In the genomic region with DNA sequence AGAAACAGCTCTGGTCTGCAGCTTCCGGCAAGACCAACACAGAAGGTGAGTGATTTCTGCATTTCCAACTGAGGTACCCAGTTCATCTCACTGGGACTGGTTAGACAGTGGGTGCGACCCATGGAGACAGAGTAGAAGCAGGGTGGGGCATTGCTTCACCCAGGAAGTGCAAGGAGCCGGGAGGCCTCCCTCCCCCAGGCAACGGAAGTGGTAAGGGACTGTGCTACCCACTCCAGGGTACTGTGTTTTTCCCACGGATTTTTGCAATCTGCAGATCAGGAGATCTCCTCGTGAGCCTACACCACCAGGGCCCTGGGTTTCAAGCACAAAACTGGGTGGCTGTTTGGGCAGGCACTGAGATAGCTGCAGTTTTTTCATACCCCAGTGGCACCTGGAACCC, we compare ENCODE assay signal across 6 cellular contexts.
DNase-seq lines count a peak whose midpoint lies in the region; ATAC-seq and TF ChIP-seq lines count a peak whose summit lies in the region.
"Not testable (repeated sequence)": the region's sequence is repeated elsewhere in the genome, so short reads cannot be mapped to it uniquely, and the experiment has no call there.

No MANE protein-coding gene starts in this region.

- H2AFZ ChIP-seq in DND-41 (ENCODE audit: low read depth, low read length); neuronal stem cell (ENCODE audit: low read length): not testable (repeated sequence)
- peak overlapping the region; percentile 63 for H2AFZ ChIP-seq in neural progenitor cell (replicated peaks)

- not testable (repeated sequence) for H3K18ac ChIP-seq in neuronal stem cell (ENCODE audit: low read length)

- not testable (repeated sequence) for H3K27me3 Mint-ChIP-seq in chondrocyte (ENCODE audit: low read depth); neural progenitor cell (ENCODE audit: insufficient read depth, low read depth)

- H3K4me1 Mint-ChIP-seq in chondrocyte (ENCODE audit: low read depth); neural progenitor cell: not testable (repeated sequence)

- H2BK120ac ChIP-seq in neuronal stem cell (ENCODE audit: low read depth, low read length), result not testable (repeated sequence)

- not testable (repeated sequence) for H2BK15ac ChIP-seq in neuronal stem cell (ENCODE audit: low read length)

- not testable (repeated sequence) for H2AK5ac ChIP-seq in neuronal stem cell (ENCODE audit: low read depth, low read length)

- H3K79me1 ChIP-seq in neuronal stem cell (ENCODE audit: low read depth, low read length), result not testable (repeated sequence)

- not testable (repeated sequence) for TF ChIP-seq POLR2A in NB4 (IDR thresholded peaks at IDR 0.05; ENCODE audit: extremely low read depth, insufficient read length)

- not testable (repeated sequence) for H4K20me1 ChIP-seq in DND-41 (ENCODE audit: insufficient read depth, low read length); neural progenitor cell (ENCODE audit: low read depth)

- not testable (repeated sequence) for H3K23ac ChIP-seq in neuronal stem cell (ENCODE audit: low read depth, low read length, poor library complexity)

- not testable (repeated sequence) for H3K27ac ChIP-seq in DND-41 (ENCODE audit: low read length); neural progenitor cell; neuronal stem cell (replicated peaks; ENCODE audit: low read length)

- H2BK12ac ChIP-seq in neuronal stem cell (ENCODE audit: low read length), result not testable (repeated sequence)

- WGBS in neuronal stem cell (ENCODE audit: extremely low coverage in 2 of 2, insufficient read length in 2 of 2, insufficient replicate concordance in 1 of 2), 2 donors, result no CpG with 5 or more reads among the region's 6 CpGs

- not testable (repeated sequence) for H3K27me3 ChIP-seq in DND-41 (ENCODE audit: insufficient read depth, low read length, poor library complexity); neural progenitor cell; neuronal stem cell (ENCODE audit: control insufficient read depth in 3 of 3, insufficient read depth in 3 of 3, low read depth in 1 of 3, low read length in 3 of 3)

- H3K36me3 ChIP-seq in DND-41 (ENCODE audit: insufficient read depth, low read length); neural progenitor cell; neuronal stem cell (replicated peaks in 1 of 2; ENCODE audit: control insufficient read depth in 2 of 2, insufficient read depth in 2 of 2, low read length in 2 of 2): not testable (repeated sequence)

- H3F3A ChIP-seq in neural progenitor cell (ENCODE audit: low read depth), result not testable (repeated sequence)

- DNase-seq in DND-41 (peak; percentile 7), NB4 (ENCODE audit: low read depth) (peak; percentile 37), UCSD-AML1 (lab: John Stamatoyannopoulos, UW; ENCODE audit: unreplicated experiment) (peak; percentile 1), chondrocyte (ENCODE audit: low spot score) (peak; percentile 19)
- not testable (repeated sequence) for DNase-seq in neural progenitor cell (ENCODE audit: low spot score); neuronal stem cell (ENCODE audit: low spot score)

- H3K27ac Mint-ChIP-seq in chondrocyte (ENCODE audit: unreplicated experiment); neural progenitor cell: not testable (repeated sequence)

- not testable (repeated sequence) for H3K9me3 Mint-ChIP-seq in chondrocyte (ENCODE audit: low read depth); neural progenitor cell

- not testable (repeated sequence) for H4K8ac ChIP-seq in neuronal stem cell (ENCODE audit: low read depth, low read length)

- H3K79me2 ChIP-seq in DND-41 (ENCODE audit: insufficient read depth, low read length); neural progenitor cell (ENCODE audit: low read depth): not testable (repeated sequence)

- peak overlapping the region; percentile 82 for H2BK5ac ChIP-seq in neuronal stem cell (ENCODE audit: low read length)

- H3K14ac ChIP-seq in neuronal stem cell (ENCODE audit: low read length), result not testable (repeated sequence)

- not testable (repeated sequence) for TF ChIP-seq CTCF in DND-41 (IDR thresholded peaks at IDR 0.05; ENCODE audit: borderline replicate concordance, extremely low read depth, low read length, poor library complexity, severe bottlenecking); NB4 (IDR thresholded peaks at IDR 0.05; ENCODE audit: low read depth, low read length); chondrocyte (IDR thresholded peaks at IDR 0.05); neural progenitor cell (IDR thresholded peaks at IDR 0.05)

- not testable (repeated sequence) for H3K36me3 Mint-ChIP-seq in chondrocyte (ENCODE audit: low read depth); neural progenitor cell

- H3K9ac ChIP-seq in DND-41 (ENCODE audit: low read depth, low read length); neural progenitor cell; neuronal stem cell (ENCODE audit: low read depth, low read length, poor library complexity): not testable (repeated sequence)

- not testable (repeated sequence) for ATAC-seq in DND-41 (ENCODE audit: insufficient read depth, low read depth)

- H3K4me1 ChIP-seq in DND-41 (ENCODE audit: insufficient read depth, low read length); neural progenitor cell; neuronal stem cell (ENCODE audit: control insufficient read depth in 2 of 2, insufficient read depth in 1 of 2, low read depth in 1 of 2, low read length in 2 of 2): not testable (repeated sequence)

- not testable (repeated sequence) for H3K4me3 Mint-ChIP-seq in chondrocyte (ENCODE audit: unreplicated experiment); neural progenitor cell

- not testable (repeated sequence) for H4K91ac ChIP-seq in neuronal stem cell (ENCODE audit: low read depth, low read length, poor library complexity)

- not testable (repeated sequence) for H3K4me2 ChIP-seq in DND-41 (ENCODE audit: insufficient read depth, low read length); neural progenitor cell; neuronal stem cell (ENCODE audit: insufficient read depth, low read length, poor library complexity, severe bottlenecking)

- H3K4me3 ChIP-seq in DND-41 (ENCODE audit: low read depth in 1 of 2, low read length in 2 of 2); NB4 (ENCODE audit: low read depth, low read length); neural progenitor cell; neuronal stem cell (ENCODE audit: low read length in 2 of 2): not testable (repeated sequence)

- H3K4ac ChIP-seq in neuronal stem cell (ENCODE audit: low read length), result not testable (repeated sequence)

- H3K9me3 ChIP-seq in DND-41 (ENCODE audit: insufficient read depth, low read length, severe bottlenecking); neural progenitor cell (ENCODE audit: low read depth); neuronal stem cell (replicated peaks in 1 of 2; ENCODE audit: control insufficient read depth in 2 of 2, insufficient read depth in 1 of 2, low read depth in 1 of 2, low read length in 2 of 2): not testable (repeated sequence)
